Comparison of ENCODE assay signal across 13 cellular contexts in genomic region chr11:102534261-102534872, GRCh38. TPM values are rescaled to one million over a fixed set of nuclear protein-coding genes. Genes with fewer than 3 reads are reported as not detected.
DNase-seq lines count a peak whose midpoint lies in the region; ATAC-seq, FAIRE-seq and TF ChIP-seq lines count a peak whose summit lies in the region.
"Had no signal": no experiment of that assay in that cellular context is flagged by ENCODE, and none has a peak within 500 bp of the region (broad histone marks: within the 10 kb centered on the region; RNA-seq: fewer than 3 reads in every experiment).

No MANE protein-coding gene starts in this region.

- H2AFZ ChIP-seq in keratinocyte (ENCODE audit: control insufficient read depth, low read length) = no peak overlapping the region

- H3K79me2 ChIP-seq in keratinocyte (ENCODE audit: control insufficient read depth, insufficient read depth, low read length) = no peaks in the 10 kb centered on the region

- H3K9me3 ChIP-seq in BE2C (no peaks in the 10 kb centered on the region), Panc1 (ENCODE audit: control insufficient read depth, insufficient read depth, low read depth, low read length) (no peaks in the 10 kb centered on the region), keratinocyte (ENCODE audit: control insufficient read depth, low read depth, low read length) (no peaks in the 10 kb centered on the region), lower lobe of right lung (no peaks in the 10 kb centered on the region)
- H3K9me3 ChIP-seq: tibial nerve had no signal

- BruUV-seq in Panc1 (replicated peaks; lab: Mats Ljungman, UMichigan) = no TSS peak

- H3K27ac ChIP-seq in Panc1 (ENCODE audit: low read length) (peak overlapping the region; percentile 5; the same call in 1 of the 2 replicates), keratinocyte (ENCODE audit: control insufficient read depth, insufficient read depth, low read length) (no peak overlapping the region), lower lobe of right lung (no peak overlapping the region), RWPE1 (no peak overlapping the region)
- H3K27ac ChIP-seq: epithelial cell of prostate, tibial nerve had no signal

- no peaks in the 10 kb centered on the region for H3K4me1 ChIP-seq in BE2C
- peaks cover 6% of the 10 kb centered on the region; the same call in 1 of the 2 replicates for H3K4me1 ChIP-seq in Panc1 (ENCODE audit: control insufficient read depth, insufficient read depth, low read length)
- H3K4me1 ChIP-seq in keratinocyte (ENCODE audit: control insufficient read depth, extremely low read depth, insufficient read depth, low read length) = peaks cover 3% of the 10 kb centered on the region
- H3K4me1 ChIP-seq in lower lobe of right lung = peaks cover 3% of the 10 kb centered on the region
- H3K4me1 ChIP-seq: tibial nerve had no signal

- H3K4me3 ChIP-seq in BE2C (ENCODE audit: low read depth, low read length) (no peak overlapping the region), Panc1 (ENCODE audit: low read depth in 2 of 2, low read length in 2 of 2) (no peak overlapping the region), keratinocyte (ENCODE audit: control insufficient read depth in 2 of 3, extremely low read depth in 1 of 3, insufficient read depth in 2 of 3, low read depth in 1 of 3, low read length in 3 of 3) (no peak overlapping the region), lower lobe of right lung (no peak overlapping the region)
- H3K4me3 ChIP-seq: tibial nerve had no signal

- dilution Hi-C loops in keratinocyte (cut with MboI; ENCODE audit: extremely low pct_ligation_motif_present, low sequenced_read_pairs) = no loop called here

- FAIRE-seq in keratinocyte (lab: Jason Lieb, UNC) = peak; percentile 59

- POLR2A ChIA-PET in Panc1 (lab: Charles Lee) = no interaction called here
- POLR2A ChIA-PET in RWPE1 (lab: Yijun Ruan, JAX; ENCODE audit: low non-redundant PET) = no interaction called here

- H3K27me3 ChIP-seq in BE2C (peaks cover 14% of the 10 kb centered on the region; the same call in 1 of the 2 replicates), Panc1 (ENCODE audit: control insufficient read depth, insufficient read depth, low read length) (no peaks in the 10 kb centered on the region), keratinocyte (ENCODE audit: control insufficient read depth, extremely low read depth, insufficient read depth, low read length) (no peaks in the 10 kb centered on the region), lower lobe of right lung (ENCODE audit: low read depth) (no peaks in the 10 kb centered on the region)
- H3K27me3 ChIP-seq: tibial nerve had no signal

- intact Hi-C loops in Panc1 (cut with micrococcal nuclease; ENCODE audit: unreplicated experiment) (no loop called here), lower lobe of right lung (cut with DNase I) (no loop called here)

- no peak overlapping the region for H3K4me2 ChIP-seq in keratinocyte (ENCODE audit: control insufficient read depth, extremely low read depth, insufficient read depth, low read depth, low read length)

- CTCF ChIA-PET in Panc1 (lab: Charles Lee) = no interaction called here
- CTCF ChIA-PET in RWPE1 (lab: Yijun Ruan, JAX) = interaction anchor here (0.6 kb wide), 1 partner anchor 116 kb away, joined by 6 read pairs; no protein-coding TSS in a partner anchor

- no peak overlapping the region for H3K9ac ChIP-seq in keratinocyte (ENCODE audit: control insufficient read depth, extremely low read depth, insufficient read depth, low read length)

- H4K20me1 ChIP-seq in keratinocyte (ENCODE audit: control insufficient read depth, extremely low read depth, insufficient read depth, low read length) = no peaks in the 10 kb centered on the region

- in situ Hi-C loops in Panc1 (cut with HindIII; ENCODE audit: low pct_unique_long_range_greater_than_20kb, low sequenced_read_pairs) = no loop called here

- H3K36me3 ChIP-seq in BE2C (no peaks in the 10 kb centered on the region), Panc1 (ENCODE audit: control insufficient read depth, insufficient read depth, low read length) (no peaks in the 10 kb centered on the region), keratinocyte (ENCODE audit: control insufficient read depth in 2 of 2, extremely low read depth in 1 of 2, insufficient read depth in 2 of 2, low read length in 2 of 2) (no peaks in the 10 kb centered on the region), lower lobe of right lung (no peaks in the 10 kb centered on the region)
- H3K36me3 ChIP-seq: tibial nerve had no signal

- DNase-seq in BE2C = no peak
- no peak for DNase-seq in Panc1 (ENCODE audit: low read depth, low spot score)
- no peak for DNase-seq in keratinocyte (ENCODE audit: low read depth, low spot score)
- no peak for DNase-seq in lower lobe of right lung
- no peak for DNase-seq in activated CD4-positive, CD25-positive, alpha-beta regulatory T cell treated with anti-CD3 and anti-CD28 coated beads, Interleukin-2, amount 50 U/mL, for 72 hours
- DNase-seq in RWPE1 (ENCODE audit: low spot score) = no peak
- DNase-seq: activated T-cell treated with anti-CD3 and anti-CD28 coated beads, Interleukin-2, amount 50 U/mL, for 72 hours; CD4-positive, alpha-beta T cell; NCI-H146 had no signal

- H3K9me1 ChIP-seq in keratinocyte (ENCODE audit: control insufficient read depth, extremely low read depth, insufficient read depth, low read length) = no peaks in the 10 kb centered on the region

- TF ChIP-seq CTCF in BE2C (IDR thresholded peaks at IDR 0.05; ENCODE audit: low read depth, low read length) (peak; percentile 41), Panc1 (IDR thresholded peaks at IDR 0.05) (peak; percentile 60), keratinocyte (optimal IDR thresholded peaks at IDR 0.05 in 1 of 3, IDR thresholded peaks at IDR 0.05 in 1 of 3, conservative IDR thresholded peaks at IDR 0.05 in 1 of 3; ENCODE audit: extremely low read depth in 1 of 3, insufficient read depth in 2 of 3, low read length in 3 of 3) (peak; percentile 15 to 48 (median 21)), lower lobe of right lung (IDR thresholded peaks at IDR 0.05) (no peak), RWPE1 (conservative IDR thresholded peaks at IDR 0.05; ENCODE audit: low read depth) (no peak)

- ATAC-seq in GM18867 (IDR thresholded peaks at IDR 0.05; ENCODE audit: unreplicated experiment) = peak; percentile 39
- 0 out of 2 replicates have a peak, but pooled peaks have one; percentile 32 for ATAC-seq in Panc1
- ATAC-seq in lower lobe of right lung = no peak
- ATAC-seq in GM21717 (IDR thresholded peaks at IDR 0.05; ENCODE audit: unreplicated experiment) = no peak
- ATAC-seq: activated T-cell treated with anti-CD3 and anti-CD28 coated beads, Interleukin-2, amount 50 U/mL, for 72 hours had no signal

RNA-seq across cellular contexts. Expression of gene MMP7, which starts 3.8 kb away (rescaled TPM):
- not detected for polyA plus RNA-seq in BE2C (2012; ENCODE audit: insufficient read depth, insufficient read length, low read depth)
- total RNA-seq in Panc1 (2021; ENCODE audit: unreplicated experiment) (2.7 TPM), lower lobe of right lung (7.1 TPM)
- polyA plus RNA-seq in Panc1 (2012; ENCODE audit: insufficient read length) = 1.7 TPM
- 0.61 to 2.2 TPM (median 0.81 TPM) in 3 replicates for polyA plus RNA-seq in keratinocyte
- polyA plus RNA-seq in keratinocyte (2011; ENCODE audit: low read depth) = not detected
- 0.56 and 1.4 TPM in 2 replicates for polyA plus RNA-seq in keratinocyte (2011; cell fraction: cytosol; rRNA removed)
- 2.1 and 2.8 TPM in 2 replicates for polyA plus RNA-seq in keratinocyte (2011; cell fraction: nucleus; rRNA removed)
- polyA plus RNA-seq in keratinocyte (2012; ENCODE audit: low replicate concordance) = 0.65 TPM in 1 of 2 replicates, not detected in the other
- polyA minus RNA-seq in keratinocyte = 1.1 TPM in 1 of 3 replicates, not detected in the others
- polyA minus RNA-seq in keratinocyte (2011; cell fraction: cytosol; rRNA and poly(A)+ RNA removed) = not detected
- 0.53 and 1.6 TPM in 2 replicates for polyA minus RNA-seq in keratinocyte (2011; cell fraction: nucleus; rRNA and poly(A)+ RNA removed)
- total RNA-seq: activated T-cell treated with anti-CD3 and anti-CD28 coated beads, Interleukin-2, amount 50 U/mL, for 72 hours; CD4-positive, alpha-beta T cell; tibial nerve had no signal

Comparison
In these comparisons a context has a peak if more than half of its experiments do, and no peak if none do; other contexts are left out.
1. CTCF ChIP-seq: peak in BE2C (single experiment), Panc1 (single experiment) and keratinocyte (3 of 3); none in lower lobe of right lung (single experiment) and RWPE1 (single experiment).
2. ATAC-seq: peak in GM18867 (single experiment) and Panc1 (single experiment); none in lower lobe of right lung (0 of 2) and GM21717 (single experiment).